In the genomic region with DNA sequence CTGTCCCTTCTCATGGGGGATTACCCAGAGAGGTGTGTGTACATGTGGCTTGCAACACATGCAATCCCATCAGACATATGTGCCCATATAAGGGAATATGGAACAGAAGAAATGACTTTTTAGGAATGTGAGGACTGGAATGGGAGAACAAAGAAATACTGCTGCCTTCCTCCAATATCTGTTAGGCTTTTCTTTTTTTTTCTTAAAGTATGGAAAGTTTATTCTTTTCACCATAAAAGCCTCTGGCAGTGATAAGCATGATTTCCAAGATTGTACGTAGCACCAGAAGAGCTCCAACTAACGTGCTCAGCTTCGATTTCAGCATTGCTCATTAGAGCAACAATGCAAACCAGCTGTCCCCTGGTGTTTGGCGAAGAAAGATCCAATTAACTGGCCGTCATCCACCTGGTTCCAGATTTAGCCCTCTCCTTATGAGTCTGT, we compare ENCODE assay signal across 14 cellular contexts.
A peak's percentile ranks its signal among the peaks of the same experiment; 100 is the strongest.
DNase-seq lines count a peak whose midpoint lies in the region; ATAC-seq and TF ChIP-seq lines count a peak whose summit lies in the region.
"Had no signal": no experiment of that assay in that cellular context is flagged by ENCODE, and none has a peak within 500 bp of the region (broad histone marks: within the 10 kb centered on the region; RNA-seq: fewer than 3 reads in every experiment).

No MANE protein-coding gene starts in this region.

- no peaks in the 10 kb centered on the region for H3K9me3 Mint-ChIP-seq in chondrocyte (ENCODE audit: low read depth)
- H3K9me3 Mint-ChIP-seq in CD8-positive, alpha-beta memory T cell = no peaks in the 10 kb centered on the region
- H3K9me3 Mint-ChIP-seq: activated CD8-positive, alpha-beta T cell treated with anti-CD3 and anti-CD28 coated beads for 36 hours; H9 had no signal

- H3K4me3 Mint-ChIP-seq in chondrocyte (ENCODE audit: unreplicated experiment) = no peak overlapping the region
- no peak overlapping the region for H3K4me3 Mint-ChIP-seq in CD8-positive, alpha-beta memory T cell
- H3K4me3 Mint-ChIP-seq: activated CD8-positive, alpha-beta T cell treated with anti-CD3 and anti-CD28 coated beads for 36 hours; H9 had no signal

- no peak overlapping the region for H3K4me3 ChIP-seq in CD8-positive, alpha-beta memory T cell (ENCODE audit: low read length)
- H3K4me3 ChIP-seq: Peyer's patch, thoracic aorta had no signal

- ATAC-seq in HG02642 (IDR thresholded peaks at IDR 0.05; ENCODE audit: poor library complexity, unreplicated experiment) (no peak), GM19351 (IDR thresholded peaks at IDR 0.05; ENCODE audit: unreplicated experiment) (no peak)
- ATAC-seq: activated CD8-positive, alpha-beta T cell treated with anti-CD3 and anti-CD28 coated beads for 36 hours had no signal

- CTCF ChIA-PET in CD8-positive, alpha-beta memory T cell (lab: Charles Lee) = no interaction called here

- H3K4me1 ChIP-seq in CD8-positive, alpha-beta memory T cell (ENCODE audit: insufficient read depth, low read length) = no peaks in the 10 kb centered on the region
- H3K4me1 ChIP-seq: Peyer's patch had no signal

- no peaks in the 10 kb centered on the region for H3K27me3 Mint-ChIP-seq in chondrocyte (ENCODE audit: low read depth)
- peaks cover 0 to 3% of the 10 kb centered on the region in 2 donors for H3K27me3 Mint-ChIP-seq in CD8-positive, alpha-beta memory T cell

- H3K36me3 Mint-ChIP-seq in chondrocyte (ENCODE audit: low read depth) = no peaks in the 10 kb centered on the region
- no peaks in the 10 kb centered on the region for H3K36me3 Mint-ChIP-seq in CD8-positive, alpha-beta memory T cell

- H3K4me1 Mint-ChIP-seq in chondrocyte (ENCODE audit: low read depth) = peaks cover 73% of the 10 kb centered on the region
- H3K4me1 Mint-ChIP-seq in CD8-positive, alpha-beta memory T cell = no peaks in the 10 kb centered on the region

- H3K27me3 ChIP-seq in CD8-positive, alpha-beta memory T cell (ENCODE audit: insufficient read depth, low read length, poor library complexity, severe bottlenecking) = no peaks in the 10 kb centered on the region
- H3K27me3 ChIP-seq: Peyer's patch had no signal

- POLR2A ChIA-PET in CD8-positive, alpha-beta memory T cell (lab: Charles Lee) = no interaction called here

- DNase-seq in H4 (ENCODE audit: low spot score) (peak; percentile 32), NCI-H2171 (lab: John Stamatoyannopoulos, UW) (peak; percentile 46), chondrocyte (ENCODE audit: low spot score) (no peak), retina (peak; percentile 58)
- no peak for DNase-seq in CD8-positive, alpha-beta memory T cell
- DNase-seq: activated CD8-positive, alpha-beta T cell treated with anti-CD3 and anti-CD28 coated beads for 36 hours; cerebellar nuclear complex; H9; NCI-H2029 treated with DMSO at 0.1 percent for 48 hours; Peyer's patch; T1000 had no signal

- H3K27ac Mint-ChIP-seq in chondrocyte (ENCODE audit: unreplicated experiment) = peak overlapping the region; percentile 1
- peak overlapping the region in 1 of 8 donors; percentile 30 for H3K27ac Mint-ChIP-seq in CD8-positive, alpha-beta memory T cell
- H3K27ac Mint-ChIP-seq: activated CD8-positive, alpha-beta T cell treated with anti-CD3 and anti-CD28 coated beads for 36 hours; H9 had no signal

- no peak overlapping the region for H3K27ac ChIP-seq in CD8-positive, alpha-beta memory T cell (ENCODE audit: low read depth, low read length)
- H3K27ac ChIP-seq: Peyer's patch, thoracic aorta had no signal

- H3K36me3 ChIP-seq in CD8-positive, alpha-beta memory T cell (ENCODE audit: insufficient read depth, low read length) = no peaks in the 10 kb centered on the region
- H3K36me3 ChIP-seq: Peyer's patch, thoracic aorta had no signal

- no peaks in the 10 kb centered on the region for H3K9me3 ChIP-seq in CD8-positive, alpha-beta memory T cell (ENCODE audit: low read length)
- H3K9me3 ChIP-seq: Peyer's patch, thoracic aorta had no signal

- no peak for TF ChIP-seq CTCF in chondrocyte (IDR thresholded peaks at IDR 0.05)

Comparison
In these comparisons a context has a peak if more than half of its experiments do, and no peak if none do; other contexts are left out.
1. DNase-seq: peak in H4 (single experiment), NCI-H2171 (single experiment) and retina (single experiment); none in chondrocyte (single experiment) and CD8-positive, alpha-beta memory T cell (0 of 5).